ENCODE assay signal across 16 cellular contexts in genomic region chr6:149403534-149403933, GRCh38. TPM values are rescaled to one million over a fixed set of nuclear protein-coding genes. Genes with fewer than 3 reads are reported as not detected.
"Had no signal": no experiment of that assay in that cellular context is flagged by ENCODE, and none has a peak within 500 bp of the region (broad histone marks: within the 10 kb centered on the region; RNA-seq: fewer than 3 reads in every experiment).

No MANE protein-coding gene starts in this region.

- H3K4me1 Mint-ChIP-seq: nephron progenitor cell had no signal

- H3K4me3 Mint-ChIP-seq: activated naive CD8-positive, alpha-beta T cell treated with anti-CD3 and anti-CD28 coated beads, Interleukin-2, amount 10 ng/mL, durations not matched to agents 7 days and 5 days; activated T-cell treated with anti-CD3 and anti-CD28 coated beads, Interleukin-2, amount 50 U/mL, for 4 hours; nephron progenitor cell had no signal

- H3K27ac ChIP-seq: ascending aorta, cardiac muscle cell, gastroesophageal sphincter, left lung, sigmoid colon, testis, upper lobe of right lung had no signal

- H3K27me3 Mint-ChIP-seq: activated naive CD8-positive, alpha-beta T cell treated with anti-CD3 and anti-CD28 coated beads, Interleukin-2, amount 10 ng/mL, durations not matched to agents 7 days and 5 days had no signal

- DNase-seq: activated CD4-positive, CD25-positive, alpha-beta regulatory T cell treated with anti-CD3 and anti-CD28 coated beads, Interleukin-2, amount 50 U/mL, for 72 hours; activated naive CD8-positive, alpha-beta T cell treated with anti-CD3 and anti-CD28 coated beads, Interleukin-2, amount 10 ng/mL, durations not matched to agents 7 days and 5 days; activated T-cell treated with anti-CD3 and anti-CD28 coated beads, Interleukin-2, amount 50 U/mL, for 4 hours; islet precursor cell; left lung; mesendoderm; nephron progenitor cell; SHP77 treated with DMSO at 0.1 percent for 48 hours; sigmoid colon; stimulated activated naive CD8-positive, alpha-beta T cell treated with anti-CD3 and anti-CD28 coated beads, Interleukin-15, Interleukin-2, amounts not matched to agents 100 U/mL and 50 U/mL, for 24 hours; testis; upper lobe of right lung had no signal

- H3K27me3 ChIP-seq: ascending aorta, cardiac muscle cell, gastroesophageal sphincter, left lung, sigmoid colon, testis, upper lobe of right lung had no signal

- H3K4me1 ChIP-seq: ascending aorta, gastroesophageal sphincter, sigmoid colon, testis, upper lobe of right lung had no signal

- H3K27ac Mint-ChIP-seq: nephron progenitor cell had no signal

- H3K9me3 Mint-ChIP-seq: activated T-cell treated with anti-CD3 and anti-CD28 coated beads, Interleukin-2, amount 50 U/mL, for 4 hours; nephron progenitor cell had no signal

- H3K4me3 ChIP-seq: ascending aorta, cardiac muscle cell, gastroesophageal sphincter, left lung, sigmoid colon, testis, upper lobe of right lung had no signal

- ATAC-seq: gastroesophageal sphincter; left lung; stimulated activated naive CD8-positive, alpha-beta T cell treated with anti-CD3 and anti-CD28 coated beads, Interleukin-15, Interleukin-2, amounts not matched to agents 100 U/mL and 50 U/mL, for 24 hours; upper lobe of right lung had no signal

- H3K9me3 ChIP-seq: ascending aorta, gastroesophageal sphincter, left lung, sigmoid colon, testis, upper lobe of right lung had no signal

RNA-seq across cellular contexts. Expression of gene SUMO4, which starts 3.5 kb away (rescaled TPM):
- total RNA-seq: ascending aorta had no signal
- polyA plus RNA-seq: fibroblast of lung had no signal
